Comparison of ENCODE assay signal across 8 cellular contexts in the genomic region with DNA sequence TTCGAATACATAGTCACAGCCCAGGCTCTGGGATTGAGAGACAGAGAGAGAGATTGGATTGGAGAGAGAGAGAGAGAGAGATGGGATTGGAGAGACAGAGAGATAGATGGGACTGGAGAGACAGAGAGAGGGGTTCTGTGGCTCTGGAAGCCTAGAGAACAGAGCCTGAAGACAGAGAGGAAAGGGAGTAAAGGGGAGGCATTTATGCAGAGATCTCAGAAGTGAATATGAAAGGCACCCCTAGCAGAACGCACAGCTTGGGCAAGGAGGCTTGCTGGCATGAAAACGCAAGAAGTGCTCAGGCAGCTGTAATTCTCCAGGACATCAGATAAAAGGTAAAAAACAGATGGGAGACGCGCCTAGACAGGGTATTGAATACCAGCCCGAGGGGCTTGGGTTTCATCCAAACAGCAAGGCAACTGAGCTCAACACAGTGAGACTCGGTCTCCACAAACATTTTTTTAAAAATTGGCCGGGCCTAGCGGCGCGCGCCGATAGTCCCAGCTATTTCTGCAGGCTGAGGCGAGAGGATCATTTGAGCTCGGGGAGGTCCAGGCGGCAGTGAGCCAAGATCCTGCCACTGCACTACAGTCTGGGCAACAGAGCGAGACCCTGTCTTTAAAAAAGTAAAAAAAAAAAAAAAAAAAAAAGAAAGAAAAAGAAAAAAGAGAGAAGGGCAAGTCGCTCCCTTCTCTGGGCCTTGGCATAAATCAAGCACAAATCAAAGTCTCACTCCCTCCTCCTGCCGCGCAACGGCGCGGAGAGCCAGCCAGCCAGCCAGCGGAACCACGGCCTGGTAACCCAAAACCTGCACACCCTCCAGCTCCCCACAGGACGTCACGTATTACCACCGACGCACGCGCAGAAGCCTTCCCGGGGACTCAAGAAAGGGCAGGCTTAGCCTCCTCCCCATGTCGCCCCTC. TPM values are rescaled to one million over a fixed set of nuclear protein-coding genes. Genes with fewer than 3 reads are reported as not detected.
DNase-seq lines count a peak whose midpoint lies in the region; ATAC-seq, FAIRE-seq and TF ChIP-seq lines count a peak whose summit lies in the region.

No MANE protein-coding gene starts in this region.

- peaks cover 6% of the 10 kb centered on the region for H3K36me3 Mint-ChIP-seq in T-cell
- H3K36me3 Mint-ChIP-seq in naive thymus-derived CD8-positive, alpha-beta T cell, result peaks cover 0 to 20% (median 0%) of the 10 kb centered on the region in 3 donors

- peaks cover 3 to 8% (median 5%) of the 10 kb centered on the region in 4 experiments for H3K4me1 ChIP-seq in H1 (replicated peaks in 1 of 4; ENCODE audit: control insufficient read depth in 3 of 4, insufficient read depth in 4 of 4, low read length in 3 of 4)

- peak; percentile 38 to 49 for TF ChIP-seq POLR2A in H1 (IDR thresholded peaks at IDR 0.05; ENCODE audit: control extremely low read depth in 1 of 2, low read depth in 2 of 2, low read length in 2 of 2)

- peak overlapping the region; percentile 39; the same call in 1 of the 2 replicates for H3K27ac ChIP-seq in H1 (ENCODE audit: low read depth, low read length)

- peak overlapping the region; percentile 66 for H3K4ac ChIP-seq in H1 (replicated peaks; ENCODE audit: insufficient read length, low read depth, low read length)

- DNase-seq in activated CD4-positive, CD25-positive, alpha-beta regulatory T cell (lab: John Stamatoyannopoulos, UW), result peak in 3 of 4 experiments; percentile 98 to 100 (median 99)
- peak in 9 of 34 experiments; percentile 5 to 99 (median 9) for DNase-seq in T-cell
- DNase-seq in H1 (ENCODE audit: low read depth in 1 of 2, low spot score in 2 of 2), result peak; percentile 25 to 92
- DNase-seq in naive thymus-derived CD8-positive, alpha-beta T cell, result peak in 2 of 10 donors; percentile 91 to 92
- no peak for DNase-seq in AML-193 (lab: John Stamatoyannopoulos, UW)
- no peak for DNase-seq in NK-92 (lab: John Stamatoyannopoulos, UW; ENCODE audit: unreplicated experiment)

- peak overlapping the region; percentile 37 for H3K56ac ChIP-seq in H1 (replicated peaks; ENCODE audit: insufficient read length, low read depth, low read length)

- no peaks in the 10 kb centered on the region for H3K27me3 ChIP-seq in H1 (replicated peaks in 1 of 4; ENCODE audit: control insufficient read depth in 3 of 4, extremely low read depth in 1 of 4, insufficient read depth in 3 of 4, low read length in 3 of 4)

- H3K23me2 ChIP-seq in H1 (ENCODE audit: low read depth, low read length), result peaks cover 15% of the 10 kb centered on the region

- H2BK120ac ChIP-seq in H1 (replicated peaks; ENCODE audit: low read depth, low read length), result peak overlapping the region; percentile 82

- ATAC-seq in activated CD4-positive, CD25-positive, alpha-beta regulatory T cell treated with anti-CD3 and anti-CD28 coated beads, Interleukin-2, amount 50 U/mL, for 24 hours, result no peak
- ATAC-seq in HG02970 (IDR thresholded peaks at IDR 0.05; ENCODE audit: low FRiP score, unreplicated experiment), result peak; percentile 2
- no peak for ATAC-seq in T-cell (replicated peaks in 1 of 4)
- no peak for ATAC-seq in naive thymus-derived CD8-positive, alpha-beta T cell

- 5% methylated on average over 25 of the region's 33 CpGs; no CpG with 5 or more reads in 1 of the 2 experiments for WGBS in H1 (ENCODE audit: extremely low coverage in 1 of 2, insufficient coverage in 1 of 2, insufficient read length in 1 of 2, insufficient replicate concordance in 2 of 2, low coverage in 1 of 2, low lambda C conversion rate in 2 of 2, missing lambda C conversion rate in 1 of 2), 2 experiments

- H3K9me3 Mint-ChIP-seq in T-cell, result no peaks in the 10 kb centered on the region
- peaks cover 0 to 2% (median 0%) of the 10 kb centered on the region in 9 donors for H3K9me3 Mint-ChIP-seq in naive thymus-derived CD8-positive, alpha-beta T cell

- H2AFZ ChIP-seq in H1 (ENCODE audit: low read length), result no peak overlapping the region

- no peak overlapping the region for H2AK5ac ChIP-seq in H1 (ENCODE audit: low read depth, low read length)

- peak overlapping the region; percentile 84 for H4K91ac ChIP-seq in H1 (replicated peaks; ENCODE audit: insufficient read length, low read length)

- H3K9me3 ChIP-seq in H1 (ENCODE audit: insufficient read depth in 2 of 2, low read depth in 1 of 2, low read length in 1 of 2), result no peaks in the 10 kb centered on the region

- CTCF ChIA-PET in T-cell (lab: Charles Lee) (interaction anchor here in 1 of 2 donors (0.6 to 1.8 kb wide), 8 partner anchors 16 to 941 kb away, joined by 3 to 10 read pairs (median 4); a partner anchor contains a TSS), H1 (lab: Charles Lee; ENCODE audit: partially characterized antibody) (interaction anchor here (0.6 to 3.9 kb wide), 5 partner anchors 10 to 286 kb away, joined by 3 to 11 read pairs (median 7); a partner anchor contains a TSS)

- no peak for TF ChIP-seq CTCF in H1 (IDR thresholded peaks at IDR 0.05; ENCODE audit: control extremely low read depth in 1 of 3, insufficient read depth in 1 of 3, low read depth in 1 of 3, low read length in 3 of 3)

- H3K27me3 Mint-ChIP-seq in T-cell, result no peaks in the 10 kb centered on the region
- peaks cover 0 to under 1% (median 0%) of the 10 kb centered on the region in 5 donors for H3K27me3 Mint-ChIP-seq in naive thymus-derived CD8-positive, alpha-beta T cell

- no peak for FAIRE-seq in H1 (lab: Jason Lieb, UNC)

- POLR2A ChIA-PET in T-cell (lab: Charles Lee), result interaction anchor here in 1 of 2 donors (0.7 to 1.7 kb wide), 4 partner anchors 18 to 160 kb away, joined by 3 to 9 read pairs (median 4); a partner anchor contains a TSS
- POLR2A ChIA-PET in H1 (lab: Charles Lee; ENCODE audit: partially characterized antibody), result interaction anchor here (0.7 to 2.4 kb wide), 20 partner anchors 9 to 286 kb away, joined by 3 to 25 read pairs (median 4); a partner anchor contains a TSS
- POLR2A ChIA-PET in naive thymus-derived CD8-positive, alpha-beta T cell (lab: Charles Lee), result interaction anchor here (0.6 to 1.9 kb wide), 29 partner anchors 9 to 1948 kb away, joined by 3 to 56 read pairs (median 5); a partner anchor contains a TSS

- 0 out of 2 replicates have a peak overlapping the region, but pooled peaks have one; percentile 4 for H2BK12ac ChIP-seq in H1 (ENCODE audit: low read depth, low read length)

- H4K5ac ChIP-seq in H1 (ENCODE audit: insufficient read length, low read depth, low read length), result peak overlapping the region; percentile 63

- H3K23ac ChIP-seq in H1 (ENCODE audit: insufficient read length), result no peak overlapping the region

- peak overlapping the region in 3 of 4 experiments; percentile 18 to 58 (median 51); a peak in 4 of 7 replicates for H3K9ac ChIP-seq in H1 (replicated peaks in 1 of 4; ENCODE audit: extremely low read depth in 1 of 4, low read depth in 3 of 4, low read length in 3 of 4)

- peak overlapping the region; percentile 97 to 98 (median 97) for H3K4me3 Mint-ChIP-seq in T-cell
- peak overlapping the region; percentile 95 to 99 (median 98) for H3K4me3 Mint-ChIP-seq in naive thymus-derived CD8-positive, alpha-beta T cell

- H4K20me1 ChIP-seq in H1 (replicated peaks in 1 of 2; ENCODE audit: control insufficient read depth in 1 of 2, insufficient read depth in 2 of 2, low read length in 2 of 2), result peaks cover under 1 to 1% of the 10 kb centered on the region in 2 experiments

- peak overlapping the region; percentile 60 to 89 for H3K4me2 ChIP-seq in H1 (ENCODE audit: insufficient read depth in 1 of 2, low read depth in 2 of 2, low read length in 2 of 2)

- peak overlapping the region; percentile 61 for H2BK5ac ChIP-seq in H1 (ENCODE audit: low read depth, low read length)

- H2BK15ac ChIP-seq in H1 (ENCODE audit: low read length), result 0 out of 2 replicates have a peak overlapping the region, but pooled peaks have one; percentile 61

- no peak overlapping the region; the same call in 1 of the 2 replicates for H2BK20ac ChIP-seq in H1 (ENCODE audit: low read length)

- no peak for TF ChIP-seq EP300 in H1 (IDR thresholded peaks at IDR 0.05; ENCODE audit: borderline replicate concordance in 1 of 2, low read depth in 2 of 2, low read length in 2 of 2)

- H3K14ac ChIP-seq in H1 (ENCODE audit: insufficient read length), result peak overlapping the region; percentile 1

- H3K79me2 ChIP-seq in H1 (ENCODE audit: control insufficient read depth in 1 of 2, insufficient read depth in 2 of 2, low read length in 2 of 2), result peaks cover 20 to 38% of the 10 kb centered on the region in 2 experiments

- H3K18ac ChIP-seq in H1 (ENCODE audit: extremely low read depth, low read length), result peak overlapping the region; percentile 78; the same call in 1 of the 2 replicates

- peaks cover 6% of the 10 kb centered on the region for H3K79me1 ChIP-seq in H1 (ENCODE audit: low read depth, low read length)

- H3K4me1 Mint-ChIP-seq in T-cell, result peaks cover 37 to 47% (median 43%) of the 10 kb centered on the region in 3 donors
- H3K4me1 Mint-ChIP-seq in naive thymus-derived CD8-positive, alpha-beta T cell, result peaks cover 20 to 46% (median 42%) of the 10 kb centered on the region in 4 donors

- peaks cover 0 to 7% (median 5%) of the 10 kb centered on the region in 4 experiments; a peak in 4 of 8 replicates for H3K36me3 ChIP-seq in H1 (ENCODE audit: control insufficient read depth in 2 of 4, insufficient read depth in 4 of 4, low read length in 3 of 4)

- H4K8ac ChIP-seq in H1 (ENCODE audit: extremely low read depth, insufficient read depth, low read length), result peak overlapping the region; percentile 41; the same call in 1 of the 2 replicates

- peak overlapping the region; percentile 30 to 87 (median 52); a peak in 7 of 8 replicates for H3K4me3 ChIP-seq in H1 (ENCODE audit: extremely low read depth in 1 of 4, insufficient read depth in 2 of 4, low read depth in 3 of 4, low read length in 4 of 4)

- TF ChIP-seq RAD21 in H1 (IDR thresholded peaks at IDR 0.05 in 1 of 2, conservative IDR thresholded peaks at IDR 0.05 in 1 of 2; ENCODE audit: low read depth in 2 of 2, low read length in 2 of 2), result 0 out of 4 replicates have a peak, but pooled peaks of 1 of the 2 experiments have one; percentile 16

- H3K27ac Mint-ChIP-seq in T-cell, result peak overlapping the region; percentile 100
- peak overlapping the region; percentile 99 to 100 (median 99) for H3K27ac Mint-ChIP-seq in naive thymus-derived CD8-positive, alpha-beta T cell

RNA-seq across cellular contexts. Expression of a gene that starts 0.8 kb away (rescaled TPM):
- total RNA-seq in T-cell, result 100 to 1,000 TPM; 177 to 203 (median 191) TPM
- total RNA-seq in H1 (2021; fragmentation: NEBNext Ultra II Directional; extraction: Animal tissue kit (Norgen Biotek cat#: 25700)), result 378 and 382 TPM in 2 replicates
- polyA plus RNA-seq in H1 (2011; rRNA removed), result 380 and 428 TPM in 2 replicates
- polyA plus RNA-seq in H1 (2011; cell fraction: cytosol; rRNA removed), result 289 TPM
- polyA plus RNA-seq in H1 (2011; cell fraction: nucleus; rRNA removed), result 373 TPM
- polyA plus RNA-seq in H1 (2012, experiment 1 of 2), result 423 to 640 TPM (median 550 TPM) in 4 replicates
- 425 TPM for polyA plus RNA-seq in H1 (2012, experiment 2 of 2)
- polyA plus RNA-seq in H1 (2013, experiment 1 of 2), result 133 TPM
- 118 TPM for polyA plus RNA-seq in H1 (2013, experiment 2 of 2)
- polyA minus RNA-seq in H1 (2011; rRNA and poly(A)+ RNA removed), result 389 and 467 TPM in 2 replicates
- 311 TPM for polyA minus RNA-seq in H1 (2011; cell fraction: cytosol; rRNA and poly(A)+ RNA removed)
- polyA minus RNA-seq in H1 (2011; cell fraction: nucleus; rRNA and poly(A)+ RNA removed), result 219 TPM
- 100 to 1,000 TPM; 184 TPM for total RNA-seq in naive thymus-derived CD8-positive, alpha-beta T cell
- polyA plus RNA-seq in naive thymus-derived CD8-positive, alpha-beta T cell, result 100 to 1,000 TPM; 148 to 174 (median 170) TPM

RNA-seq across cellular contexts. Expression of a gene that starts 17.7 kb away (rescaled TPM):
- total RNA-seq in T-cell, result 10 to 100 TPM; 27.6 to 43.9 (median 35.0) TPM
- 27.2 and 31.9 TPM in 2 replicates for total RNA-seq in H1 (2021; fragmentation: NEBNext Ultra II Directional; extraction: Animal tissue kit (Norgen Biotek cat#: 25700))
- 5.6 and 6.8 TPM in 2 replicates for polyA plus RNA-seq in H1 (2011; rRNA removed)
- polyA plus RNA-seq in H1 (2011; cell fraction: cytosol; rRNA removed), result 5.6 TPM
- polyA plus RNA-seq in H1 (2011; cell fraction: nucleus; rRNA removed), result 24.0 TPM
- polyA plus RNA-seq in H1 (2012, experiment 1 of 2), result 13.4 to 26.7 TPM (median 14.4 TPM) in 4 replicates
- 9.3 TPM for polyA plus RNA-seq in H1 (2012, experiment 2 of 2)
- 24.7 TPM for polyA plus RNA-seq in H1 (2013, experiment 1 of 2)
- 21.6 TPM for polyA plus RNA-seq in H1 (2013, experiment 2 of 2)
- 25.2 and 31.2 TPM in 2 replicates for polyA minus RNA-seq in H1 (2011; rRNA and poly(A)+ RNA removed)
- 10.9 TPM for polyA minus RNA-seq in H1 (2011; cell fraction: cytosol; rRNA and poly(A)+ RNA removed)
- polyA minus RNA-seq in H1 (2011; cell fraction: nucleus; rRNA and poly(A)+ RNA removed), result 28.6 TPM
- total RNA-seq in naive thymus-derived CD8-positive, alpha-beta T cell, result 10 to 100 TPM; 45.7 to 46.6 TPM
- polyA plus RNA-seq in naive thymus-derived CD8-positive, alpha-beta T cell, result 10 to 100 TPM; 10.2 to 19.8 (median 12.8) TPM

RNA-seq across cellular contexts. Expression of a gene that starts 49.3 kb away (rescaled TPM):
- total RNA-seq in T-cell, result 10 to 100 TPM in 3 of 5 donors, 1 to 10 TPM in 2; 3.6 to 18.3 (median 14.4) TPM
- 40.2 and 40.5 TPM in 2 replicates for total RNA-seq in H1 (2021; fragmentation: NEBNext Ultra II Directional; extraction: Animal tissue kit (Norgen Biotek cat#: 25700))
- 3.5 and 5.7 TPM in 2 replicates for polyA plus RNA-seq in H1 (2011; rRNA removed)
- polyA plus RNA-seq in H1 (2011; cell fraction: cytosol; rRNA removed), result 7.3 TPM
- polyA plus RNA-seq in H1 (2011; cell fraction: nucleus; rRNA removed), result 9.4 TPM
- polyA plus RNA-seq in H1 (2012, experiment 1 of 2), result 14.1 to 26.9 TPM (median 18.7 TPM) in 4 replicates
- polyA plus RNA-seq in H1 (2012, experiment 2 of 2), result 1.4 TPM
- 15.4 TPM for polyA plus RNA-seq in H1 (2013, experiment 1 of 2)
- polyA plus RNA-seq in H1 (2013, experiment 2 of 2), result 13.2 TPM
- polyA minus RNA-seq in H1 (2011; rRNA and poly(A)+ RNA removed), result 30.0 and 41.0 TPM in 2 replicates
- 17.4 TPM for polyA minus RNA-seq in H1 (2011; cell fraction: cytosol; rRNA and poly(A)+ RNA removed)
- polyA minus RNA-seq in H1 (2011; cell fraction: nucleus; rRNA and poly(A)+ RNA removed), result 60.3 TPM
- total RNA-seq in naive thymus-derived CD8-positive, alpha-beta T cell, result 10 to 100 TPM; 15.5 to 16.7 TPM
- 1 to 10 TPM; 2.3 to 6.7 (median 4.9) TPM for polyA plus RNA-seq in naive thymus-derived CD8-positive, alpha-beta T cell

Comparison
In these comparisons a context has a peak if more than half of its experiments do, and no peak if none do; other contexts are left out.
1. DNase-seq: peak in activated CD4-positive, CD25-positive, alpha-beta regulatory T cell (3 of 4) and H1 (2 of 2); none in AML-193 (0 of 2) and NK-92 (single experiment).